29 cellular contexts compared by ENCODE assay signal in the genomic region with DNA sequence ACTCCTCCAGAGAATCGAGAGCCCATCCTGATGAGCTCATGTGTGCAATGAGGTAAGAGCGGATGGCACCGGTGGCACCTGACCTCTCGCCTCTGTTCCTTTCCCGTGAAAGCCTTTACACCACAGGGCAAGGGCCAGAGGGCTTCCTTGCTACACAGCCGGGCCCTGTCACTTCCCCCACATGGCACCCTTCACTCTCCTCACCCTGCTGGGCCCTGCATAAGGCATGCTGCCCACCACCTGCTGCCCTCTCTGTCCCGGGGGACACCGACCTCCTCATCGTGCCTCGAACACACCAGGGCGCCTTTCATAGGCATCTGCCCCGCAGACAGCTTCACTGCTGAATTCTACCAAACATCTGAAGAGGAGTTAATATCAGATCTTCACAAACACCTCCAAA.
"Had no signal": no experiment of that assay in that cellular context is flagged by ENCODE, and none has a peak within 500 bp of the region (broad histone marks: within the 10 kb centered on the region; RNA-seq: fewer than 3 reads in every experiment).

No MANE protein-coding gene starts in this region.

- H3K4me3 Mint-ChIP-seq: activated B cell treated with CpG ODN at 0.5 μM for 24 hours; activated CD4-positive, alpha-beta memory T cell treated with anti-CD3 and anti-CD28 coated beads, Interleukin-2, amount 10 ng/mL, durations not matched to agents 7 days and 5 days; activated CD8-positive, alpha-beta memory T cell treated with anti-CD3 and anti-CD28 coated beads, Interleukin-2, amount 10 ng/mL, durations not matched to agents 7 days and 5 days; activated naive CD4-positive, alpha-beta T cell treated with anti-CD3 and anti-CD28 coated beads, Interleukin-2, amount 50 U/mL, for 24 hours; activated T-cell treated with anti-CD3 and anti-CD28 coated beads, Interleukin-2, amount 50 U/mL, for 72 hours; central memory CD8-positive, alpha-beta T cell; T-helper 1 cell treated with Interleukin-12 subunit alpha and Interleukin-12 subunit beta and Interleukin-4 antibody, amounts not matched to agents 30 μg/mL and 1 μg/mL, for 36 hours; T-helper 2 cell treated with Interferon-gamma antibody and Interleukin-4, amounts not matched to agents 5 μg/mL and 100 μg/mL, for 36 hours had no signal

- H3K27ac ChIP-seq: adrenal gland, brain microvascular endothelial cell, SJSA1 had no signal

- DNase-seq: activated B cell treated with CpG ODN at 0.5 μM for 24 hours; activated CD4-positive, alpha-beta memory T cell treated with anti-CD3 and anti-CD28 coated beads, Interleukin-2, amount 10 ng/mL, durations not matched to agents 7 days and 5 days; activated CD4-positive, alpha-beta T cell treated with anti-CD3 and anti-CD28 coated beads for 4 hours; activated CD4-positive, alpha-beta T cell treated with anti-CD3 and anti-CD28 coated beads, Interleukin-2, amount 50 U/mL, for 1 hour; activated CD4-positive, CD25-positive, alpha-beta regulatory T cell treated with anti-CD3 and anti-CD28 coated beads, Interleukin-2, amount 50 U/mL, for 72 hours; activated CD8-positive, alpha-beta memory T cell treated with anti-CD3 and anti-CD28 coated beads for 24 hours; activated CD8-positive, alpha-beta memory T cell treated with anti-CD3 and anti-CD28 coated beads, Interleukin-2, amount 10 ng/mL, durations not matched to agents 7 days and 5 days; activated gamma-delta T cell; activated naive CD4-positive, alpha-beta T cell treated with Interleukin-2 at 50 U/mL for 16 hours; activated T-cell treated with anti-CD3 and anti-CD28 coated beads, Interleukin-2, amount 50 U/mL, for 1 hour; activated T-cell treated with anti-CD3 and anti-CD28 coated beads, Interleukin-2, amount 50 U/mL, for 72 hours; adrenal gland; brain microvascular endothelial cell; IMR-90; NCI-H1105; NCI-H1417 treated with DMSO at 0.1 percent for 48 hours; NCI-H187 treated with DMSO at 0.1 percent for 48 hours; NCI-H226; NCI-H524 treated with DMSO at 0.1 percent for 48 hours; SHP77; SK-N-SH had no signal

- H3K9ac ChIP-seq: SK-N-SH had no signal

- H3K27me3 Mint-ChIP-seq: activated CD4-positive, alpha-beta memory T cell treated with anti-CD3 and anti-CD28 coated beads, Interleukin-2, amount 10 ng/mL, durations not matched to agents 7 days and 5 days; activated CD8-positive, alpha-beta memory T cell treated with anti-CD3 and anti-CD28 coated beads, Interleukin-2, amount 10 ng/mL, durations not matched to agents 7 days and 5 days had no signal

- H3K36me3 ChIP-seq: adrenal gland, brain microvascular endothelial cell, SJSA1 had no signal

- H3K9me3 ChIP-seq: adrenal gland, SJSA1, SK-N-SH had no signal

- H3K4me3 ChIP-seq: adrenal gland, K562, SJSA1 had no signal

- H3K27me3 ChIP-seq: adrenal gland, brain microvascular endothelial cell, SJSA1 had no signal

- H3K4me1 Mint-ChIP-seq: activated B cell treated with CpG ODN at 0.5 μM for 24 hours; activated CD4-positive, alpha-beta memory T cell treated with anti-CD3 and anti-CD28 coated beads, Interleukin-2, amount 10 ng/mL, durations not matched to agents 7 days and 5 days; activated CD8-positive, alpha-beta memory T cell treated with anti-CD3 and anti-CD28 coated beads, Interleukin-2, amount 10 ng/mL, durations not matched to agents 7 days and 5 days; activated naive CD4-positive, alpha-beta T cell treated with anti-CD3 and anti-CD28 coated beads, Interleukin-2, amount 50 U/mL, for 24 hours; central memory CD8-positive, alpha-beta T cell had no signal

- H3K4me1 ChIP-seq: adrenal gland, SJSA1 had no signal

- H3K9me3 Mint-ChIP-seq: activated CD4-positive, alpha-beta memory T cell treated with anti-CD3 and anti-CD28 coated beads, Interleukin-2, amount 10 ng/mL, durations not matched to agents 7 days and 5 days; activated naive CD4-positive, alpha-beta T cell treated with anti-CD3 and anti-CD28 coated beads, Interleukin-2, amount 50 U/mL, for 24 hours; activated T-cell treated with anti-CD3 and anti-CD28 coated beads, Interleukin-2, amount 50 U/mL, for 72 hours; activated T-helper 2 cell treated with anti-CD3 and anti-CD28 coated beads, Interferon-gamma antibody, Interleukin-2, Interleukin-4, amounts not matched to agents 10 μg/mL and 5 μg/mL and 100 μg/mL, durations not matched to agents 14 hours and 24 hours and 36 hours; central memory CD8-positive, alpha-beta T cell; T-helper 1 cell treated with Interleukin-12 subunit alpha and Interleukin-12 subunit beta and Interleukin-4 antibody, amounts not matched to agents 30 μg/mL and 1 μg/mL, for 36 hours; T-helper 2 cell treated with Interferon-gamma antibody and Interleukin-4, amounts not matched to agents 5 μg/mL and 100 μg/mL, for 36 hours had no signal

- H3K27ac Mint-ChIP-seq: activated B cell treated with CpG ODN at 0.5 μM for 24 hours; activated CD4-positive, alpha-beta memory T cell treated with anti-CD3 and anti-CD28 coated beads, Interleukin-2, amount 10 ng/mL, durations not matched to agents 7 days and 5 days; activated CD8-positive, alpha-beta memory T cell treated with anti-CD3 and anti-CD28 coated beads, Interleukin-2, amount 10 ng/mL, durations not matched to agents 7 days and 5 days; activated naive CD4-positive, alpha-beta T cell treated with anti-CD3 and anti-CD28 coated beads, Interleukin-2, amount 50 U/mL, for 24 hours; activated T-cell treated with anti-CD3 and anti-CD28 coated beads, Interleukin-2, amount 50 U/mL, for 72 hours; activated T-helper 2 cell treated with anti-CD3 and anti-CD28 coated beads, Interferon-gamma antibody, Interleukin-2, Interleukin-4, amounts not matched to agents 10 μg/mL and 5 μg/mL and 100 μg/mL, durations not matched to agents 14 hours and 24 hours and 36 hours; T-helper 1 cell treated with Interleukin-12 subunit alpha and Interleukin-12 subunit beta and Interleukin-4 antibody, amounts not matched to agents 30 μg/mL and 1 μg/mL, for 36 hours; T-helper 2 cell treated with Interferon-gamma antibody and Interleukin-4, amounts not matched to agents 5 μg/mL and 100 μg/mL, for 36 hours had no signal

- H3K36me3 Mint-ChIP-seq: activated CD8-positive, alpha-beta memory T cell treated with anti-CD3 and anti-CD28 coated beads, Interleukin-2, amount 10 ng/mL, durations not matched to agents 7 days and 5 days; activated naive CD4-positive, alpha-beta T cell treated with anti-CD3 and anti-CD28 coated beads, Interleukin-2, amount 50 U/mL, for 24 hours had no signal

- ATAC-seq: activated CD8-positive, alpha-beta memory T cell treated with anti-CD3 and anti-CD28 coated beads, Interleukin-2, amount 10 ng/mL, durations not matched to agents 7 days and 5 days; activated T-cell treated with anti-CD3 and anti-CD28 coated beads, Interleukin-2, amount 50 U/mL, for 72 hours; K562; Panc1 had no signal
